ENCODE assay signal across 9 cellular contexts in the genomic region with DNA sequence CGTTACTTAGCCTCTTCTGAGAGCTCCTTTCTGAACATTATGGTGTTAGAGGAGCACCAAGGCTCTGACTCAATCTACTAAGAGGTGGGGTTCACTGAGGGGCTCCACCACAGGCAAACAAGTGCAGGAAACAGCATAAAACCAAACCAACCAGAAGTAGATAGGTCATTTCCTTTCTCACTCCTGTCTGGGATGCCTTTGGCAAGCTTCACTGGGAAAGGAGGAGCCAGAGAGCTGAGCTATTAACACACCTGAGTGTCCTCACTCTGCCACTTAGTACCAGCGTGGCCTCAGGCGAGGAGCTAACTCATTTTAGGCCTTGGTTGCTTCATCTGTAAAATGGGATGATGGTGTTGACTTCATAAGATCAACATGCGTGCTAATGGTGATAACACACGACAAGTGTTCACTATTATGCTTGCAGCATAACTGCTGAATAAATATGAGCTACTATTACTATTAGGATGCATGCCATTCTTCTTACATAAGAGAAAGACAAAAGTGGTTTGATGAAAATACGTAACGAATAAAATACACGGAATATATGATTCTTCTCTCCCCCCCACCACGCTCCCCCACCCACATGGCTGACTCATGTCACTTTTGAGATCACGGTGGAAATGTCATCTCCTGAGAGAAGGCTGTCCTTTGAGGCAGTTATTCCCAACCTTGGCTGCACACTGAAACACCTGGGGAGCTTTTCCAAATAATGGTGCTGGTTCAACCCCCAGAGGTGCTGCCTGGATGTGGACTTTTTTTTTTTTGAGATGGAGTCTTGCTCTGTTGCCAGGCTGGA.
DNase-seq lines count a peak whose midpoint lies in the region; ATAC-seq, FAIRE-seq and TF ChIP-seq lines count a peak whose summit lies in the region.
"Had no signal": no experiment of that assay in that cellular context is flagged by ENCODE, and none has a peak within 500 bp of the region (broad histone marks: within the 10 kb centered on the region; RNA-seq: fewer than 3 reads in every experiment).

No MANE protein-coding gene starts in this region.

- H3K27ac Mint-ChIP-seq in GM23338 = peak overlapping the region; percentile 67
- H3K27ac Mint-ChIP-seq in T-cell = peak overlapping the region; percentile 91 to 95
- peak overlapping the region; percentile 71 to 94 for H3K27ac Mint-ChIP-seq in activated naive CD4-positive, alpha-beta T cell treated with anti-CD3 and anti-CD28 coated beads, Interleukin-2, amount 50 U/mL, for 72 hours

- FAIRE-seq in frontal cortex (lab: Jason Lieb, UNC) = no peak

- peak overlapping the region; percentile 49; the same call in 1 of the 2 replicates for H3K4me2 ChIP-seq in GM23338

- CTCF ChIA-PET in T-cell (lab: Charles Lee) = interaction anchor here (0.5 to 1.6 kb wide), 5 partner anchors 12 to 383 kb away, joined by 3 to 9 read pairs (median 4); no protein-coding TSS in a partner anchor

- TF ChIP-seq CTCF in GM23338 (conservative IDR thresholded peaks at IDR 0.05; ENCODE audit: low read depth in 2 of 2) = no peak

- no peaks in the 10 kb centered on the region for H3K36me3 Mint-ChIP-seq in GM23338 (ENCODE audit: low read depth)
- H3K36me3 Mint-ChIP-seq in T-cell = no peaks in the 10 kb centered on the region
- peaks cover 5 to 11% of the 10 kb centered on the region in 2 donors for H3K36me3 Mint-ChIP-seq in activated naive CD4-positive, alpha-beta T cell treated with anti-CD3 and anti-CD28 coated beads, Interleukin-2, amount 50 U/mL, for 72 hours
- H3K36me3 Mint-ChIP-seq: naive B cell had no signal

- H3K4me3 ChIP-seq in GM23338 = no peak overlapping the region

- H3K4me1 Mint-ChIP-seq in GM23338 = peaks cover 37% of the 10 kb centered on the region
- H3K4me1 Mint-ChIP-seq in T-cell = peaks cover 30 to 43% (median 35%) of the 10 kb centered on the region in 3 donors

- ATAC-seq in GM23338 = no peak
- peak; percentile 51 to 88 (median 87) for ATAC-seq in T-cell (replicated peaks in 1 of 4)
- ATAC-seq in activated naive CD4-positive, alpha-beta T cell treated with anti-CD3 and anti-CD28 coated beads, Interleukin-2, amount 50 U/mL, for 72 hours = peak; percentile 73 to 85
- ATAC-seq in HG02798 (IDR thresholded peaks at IDR 0.05; ENCODE audit: poor library complexity, unreplicated experiment) = no peak

- H3K27me3 ChIP-seq in GM23338 (ENCODE audit: insufficient read depth) = no peaks in the 10 kb centered on the region

- H3K27me3 Mint-ChIP-seq in GM23338 (ENCODE audit: insufficient read depth, low read depth, poor library complexity) (peaks cover 3% of the 10 kb centered on the region), T-cell (no peaks in the 10 kb centered on the region)
- H3K27me3 Mint-ChIP-seq: naive B cell had no signal

- DNase-seq in GM23338 (ENCODE audit: low spot score) = no peak
- DNase-seq in T-cell = peak in 5 of 34 experiments; percentile 13 to 32 (median 30)
- no peak for DNase-seq in activated naive CD4-positive, alpha-beta T cell treated with anti-CD3 and anti-CD28 coated beads, Interleukin-2, amount 50 U/mL, for 72 hours (ENCODE audit: low spot score in 2 of 2)
- DNase-seq in stimulated activated CD4-positive, alpha-beta T cell treated with anti-CD3 and anti-CD28 coated beads, Interleukin-15, amount 100 ng/mL, for 24 hours = peak; percentile 69
- DNase-seq in cerebellum (ENCODE audit: low spot score) = no peak
- no peak for DNase-seq in RPMI8226
- DNase-seq in frontal cortex (ENCODE audit: low spot score in 2 of 2) = no peak
- DNase-seq: naive B cell had no signal

- no peaks in the 10 kb centered on the region for H4K20me1 ChIP-seq in GM23338 (replicated peaks; ENCODE audit: insufficient read depth)

- no peaks in the 10 kb centered on the region for H3K36me3 ChIP-seq in GM23338 (ENCODE audit: insufficient read depth)

- peaks cover 43% of the 10 kb centered on the region for H3K4me1 ChIP-seq in GM23338 (ENCODE audit: insufficient read depth)

- H3K9me3 Mint-ChIP-seq in GM23338 = no peaks in the 10 kb centered on the region
- peaks cover 0 to 3% (median 0%) of the 10 kb centered on the region in 3 donors for H3K9me3 Mint-ChIP-seq in T-cell
- peaks cover 0 to 15% of the 10 kb centered on the region in 2 donors for H3K9me3 Mint-ChIP-seq in activated naive CD4-positive, alpha-beta T cell treated with anti-CD3 and anti-CD28 coated beads, Interleukin-2, amount 50 U/mL, for 72 hours
- H3K9me3 Mint-ChIP-seq: naive B cell had no signal

- no peaks in the 10 kb centered on the region for H3K9me2 ChIP-seq in GM23338 (ENCODE audit: insufficient read depth)

- H3K4me3 Mint-ChIP-seq in GM23338 (no peak overlapping the region), T-cell (peak overlapping the region in 1 of 3 donors; percentile 62)
- H3K4me3 Mint-ChIP-seq: naive B cell had no signal

- H2AFZ ChIP-seq in GM23338 = peak overlapping the region; percentile 70

- POLR2A ChIA-PET in T-cell (lab: Charles Lee) = no interaction called here

- peak overlapping the region; percentile 52; the same call in 1 of the 2 replicates for H3K27ac ChIP-seq in GM23338 (ENCODE audit: low read depth)

- no peaks in the 10 kb centered on the region for H3K79me2 ChIP-seq in GM23338 (replicated peaks; ENCODE audit: insufficient read depth)

- peaks cover 15% of the 10 kb centered on the region; the same call in 1 of the 2 replicates for H3F3A ChIP-seq in GM23338 (replicated peaks; ENCODE audit: low read depth)

TF ChIP-seq in GM23338, 12 proteins besides CTCF, POLR2A, EP300 and RAD21 (continues in another document):
- TF ChIP-seq, protein P1, sequence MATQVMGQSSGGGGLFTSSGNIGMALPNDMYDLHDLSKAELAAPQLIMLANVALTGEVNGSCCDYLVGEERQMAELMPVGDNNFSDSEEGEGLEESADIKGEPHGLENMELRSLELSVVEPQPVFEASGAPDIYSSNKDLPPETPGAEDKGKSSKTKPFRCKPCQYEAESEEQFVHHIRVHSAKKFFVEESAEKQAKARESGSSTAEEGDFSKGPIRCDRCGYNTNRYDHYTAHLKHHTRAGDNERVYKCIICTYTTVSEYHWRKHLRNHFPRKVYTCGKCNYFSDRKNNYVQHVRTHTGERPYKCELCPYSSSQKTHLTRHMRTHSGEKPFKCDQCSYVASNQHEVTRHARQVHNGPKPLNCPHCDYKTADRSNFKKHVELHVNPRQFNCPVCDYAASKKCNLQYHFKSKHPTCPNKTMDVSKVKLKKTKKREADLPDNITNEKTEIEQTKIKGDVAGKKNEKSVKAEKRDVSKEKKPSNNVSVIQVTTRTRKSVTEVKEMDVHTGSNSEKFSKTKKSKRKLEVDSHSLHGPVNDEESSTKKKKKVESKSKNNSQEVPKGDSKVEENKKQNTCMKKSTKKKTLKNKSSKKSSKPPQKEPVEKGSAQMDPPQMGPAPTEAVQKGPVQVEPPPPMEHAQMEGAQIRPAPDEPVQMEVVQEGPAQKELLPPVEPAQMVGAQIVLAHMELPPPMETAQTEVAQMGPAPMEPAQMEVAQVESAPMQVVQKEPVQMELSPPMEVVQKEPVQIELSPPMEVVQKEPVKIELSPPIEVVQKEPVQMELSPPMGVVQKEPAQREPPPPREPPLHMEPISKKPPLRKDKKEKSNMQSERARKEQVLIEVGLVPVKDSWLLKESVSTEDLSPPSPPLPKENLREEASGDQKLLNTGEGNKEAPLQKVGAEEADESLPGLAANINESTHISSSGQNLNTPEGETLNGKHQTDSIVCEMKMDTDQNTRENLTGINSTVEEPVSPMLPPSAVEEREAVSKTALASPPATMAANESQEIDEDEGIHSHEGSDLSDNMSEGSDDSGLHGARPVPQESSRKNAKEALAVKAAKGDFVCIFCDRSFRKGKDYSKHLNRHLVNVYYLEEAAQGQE (IDR thresholded peaks at IDR 0.05; ENCODE audit: unreplicated experiment) = no peak
- no peak for TF ChIP-seq ZNF114 (CRISPR knock-in tag; IDR thresholded peaks at IDR 0.05)
- no peak for TF ChIP-seq NANOG (IDR thresholded peaks at IDR 0.05; ENCODE audit: borderline replicate concordance)

Comparison
In these comparisons a context has a peak if more than half of its experiments do, and no peak if none do; other contexts are left out.
1. ATAC-seq: peak in T-cell (4 of 4) and activated naive CD4-positive, alpha-beta T cell treated with anti-CD3 and anti-CD28 coated beads, Interleukin-2, amount 50 U/mL, for 72 hours (2 of 2); none in GM23338 (single experiment) and HG02798 (single experiment).
2. Peak in every context shown above with its lines, with median percentiles within 50 percentile points of each other: H3K27ac Mint-ChIP-seq.